In genomic region chr17:44105941-44106340, GRCh38 we compare ENCODE assay signal across 17 cellular contexts. TPM values are rescaled to one million over a fixed set of nuclear protein-coding genes. Genes with fewer than 3 reads are reported as not detected.
DNase-seq lines count a peak whose midpoint lies in the region; ATAC-seq, FAIRE-seq and TF ChIP-seq lines count a peak whose summit lies in the region.
"Had no signal": no experiment of that assay in that cellular context is flagged by ENCODE, and none has a peak within 500 bp of the region (broad histone marks: within the 10 kb centered on the region; RNA-seq: fewer than 3 reads in every experiment).

No MANE protein-coding gene starts in this region.

- peaks cover 25% of the 10 kb centered on the region for H3K4me1 Mint-ChIP-seq in GM23338
- peaks cover 50% of the 10 kb centered on the region for H3K4me1 Mint-ChIP-seq in neural crest cell
- H3K4me1 Mint-ChIP-seq in chondrocyte (ENCODE audit: low read depth), result peaks cover 46% of the 10 kb centered on the region

- H3K4me2 ChIP-seq in GM23338, result no peak overlapping the region

- WGBS in pancreas, 2 donors, result 43 to 44% methylated on average over 3 of the region's 3 CpGs

- H3K4me3 ChIP-seq in GM23338 (no peak overlapping the region), pancreas (no peak overlapping the region)
- H3K4me3 ChIP-seq: esophagus squamous epithelium, Peyer's patch, sigmoid colon, stomach, uterus had no signal

- H3K36me3 ChIP-seq in GM23338 (ENCODE audit: insufficient read depth) (no peaks in the 10 kb centered on the region), pancreas (no peaks in the 10 kb centered on the region)
- H3K36me3 ChIP-seq: uterus had no signal

- peaks cover 23% of the 10 kb centered on the region for H3K4me1 ChIP-seq in GM23338 (ENCODE audit: insufficient read depth)
- H3K4me1 ChIP-seq in pancreas, result peaks cover 11 to 24% (median 17%) of the 10 kb centered on the region in 3 donors

- no peak for TF ChIP-seq CTCF in GM23338 (conservative IDR thresholded peaks at IDR 0.05; ENCODE audit: low read depth in 2 of 2)
- no peak for TF ChIP-seq CTCF in neural crest cell (conservative IDR thresholded peaks at IDR 0.05)
- TF ChIP-seq CTCF in pancreas (IDR thresholded peaks at IDR 0.05), result no peak
- no peak for TF ChIP-seq CTCF in chondrocyte (IDR thresholded peaks at IDR 0.05)

- DNase-seq in GM23338 (ENCODE audit: low spot score) (no peak), neural crest cell (ENCODE audit: low read depth, low spot score) (no peak), pancreas (no peak), hippocampal formation (lab: John Stamatoyannopoulos, UW) (no peak), chondrocyte (ENCODE audit: low spot score) (no peak)
- DNase-seq: activated CD4-positive, alpha-beta T cell treated with anti-CD3 and anti-CD28 coated beads for 48 hours; activated naive CD8-positive, alpha-beta T cell treated with anti-CD3 and anti-CD28 coated beads, Interleukin-2, amount 50 U/mL, for 24 hours; effector CD4-positive, alpha-beta T cell; esophagus squamous epithelium; Peyer's patch; sigmoid colon; stimulated activated CD4-positive, alpha-beta T cell treated with anti-CD3 and anti-CD28 coated beads, Interleukin-2, amount 100 ng/mL, for 24 hours; stomach; uterus had no signal

- H3K27ac ChIP-seq in GM23338 (ENCODE audit: low read depth) (peak overlapping the region; percentile 19; the same call in 1 of the 2 replicates), pancreas (no peak overlapping the region)
- H3K27ac ChIP-seq: Peyer's patch had no signal

- no peaks in the 10 kb centered on the region for H3K9me2 ChIP-seq in GM23338 (ENCODE audit: insufficient read depth)

- H3K27me3 Mint-ChIP-seq in GM23338 (ENCODE audit: insufficient read depth, low read depth, poor library complexity) (peaks cover 4% of the 10 kb centered on the region), neural crest cell (ENCODE audit: low read depth) (no peaks in the 10 kb centered on the region), chondrocyte (ENCODE audit: low read depth) (no peaks in the 10 kb centered on the region)
- H3K27me3 Mint-ChIP-seq: activated naive CD8-positive, alpha-beta T cell treated with anti-CD3 and anti-CD28 coated beads, Interleukin-2, amount 50 U/mL, for 24 hours had no signal

- no peaks in the 10 kb centered on the region; the same call in 1 of the 3 replicates for H3K9me3 Mint-ChIP-seq in GM23338
- H3K9me3 Mint-ChIP-seq in neural crest cell, result no peaks in the 10 kb centered on the region
- no peaks in the 10 kb centered on the region for H3K9me3 Mint-ChIP-seq in chondrocyte (ENCODE audit: low read depth)
- H3K9me3 Mint-ChIP-seq: activated naive CD8-positive, alpha-beta T cell treated with anti-CD3 and anti-CD28 coated beads, Interleukin-2, amount 50 U/mL, for 24 hours had no signal

- ATAC-seq in GM23338 (no peak), pancreas (no peak)
- ATAC-seq: activated naive CD8-positive, alpha-beta T cell treated with anti-CD3 and anti-CD28 coated beads, Interleukin-2, amount 50 U/mL, for 24 hours had no signal

- H3K27me3 ChIP-seq in GM23338 (ENCODE audit: insufficient read depth), result no peaks in the 10 kb centered on the region
- no peaks in the 10 kb centered on the region for H3K27me3 ChIP-seq in pancreas
- H3K27me3 ChIP-seq: esophagus squamous epithelium, Peyer's patch, sigmoid colon, stomach, uterus had no signal

- intact Hi-C loops in pancreas (cut with DNase I), result no loop called here

- H3K9me3 ChIP-seq in pancreas, result no peaks in the 10 kb centered on the region
- H3K9me3 ChIP-seq: esophagus squamous epithelium, Peyer's patch, sigmoid colon, stomach, uterus had no signal

- no peak for FAIRE-seq in pancreas (lab: Jason Lieb, UNC)
- FAIRE-seq: GM18507, TTC549 had no signal

- H2AFZ ChIP-seq in GM23338, result no peak overlapping the region

- H3K27ac Mint-ChIP-seq in GM23338 (no peak overlapping the region), neural crest cell (ENCODE audit: unreplicated experiment) (peak overlapping the region; percentile 81), chondrocyte (ENCODE audit: unreplicated experiment) (no peak overlapping the region)
- H3K27ac Mint-ChIP-seq: activated naive CD8-positive, alpha-beta T cell treated with anti-CD3 and anti-CD28 coated beads, Interleukin-2, amount 50 U/mL, for 24 hours had no signal

- H3K4me3 Mint-ChIP-seq in GM23338 (no peak overlapping the region), neural crest cell (peak overlapping the region; percentile 65), chondrocyte (ENCODE audit: unreplicated experiment) (no peak overlapping the region)
- H3K4me3 Mint-ChIP-seq: activated naive CD8-positive, alpha-beta T cell treated with anti-CD3 and anti-CD28 coated beads, Interleukin-2, amount 50 U/mL, for 24 hours had no signal

- H4K20me1 ChIP-seq in GM23338 (replicated peaks; ENCODE audit: insufficient read depth), result no peaks in the 10 kb centered on the region; the same call in none of the 2 replicates

- H3K36me3 Mint-ChIP-seq in GM23338 (ENCODE audit: low read depth) (0 out of 3 replicates have a peak, but pooled peaks cover 4% of the 10 kb centered on the region), neural crest cell (ENCODE audit: low read depth) (no peaks in the 10 kb centered on the region), chondrocyte (ENCODE audit: low read depth) (peaks cover 3% of the 10 kb centered on the region)

- H3F3A ChIP-seq in GM23338 (replicated peaks; ENCODE audit: low read depth), result 0 out of 2 replicates have a peak, but pooled peaks cover 5% of the 10 kb centered on the region

- H3K79me2 ChIP-seq in GM23338 (replicated peaks; ENCODE audit: insufficient read depth), result peaks cover 10% of the 10 kb centered on the region

TF ChIP-seq in GM23338, 12 proteins besides CTCF, POLR2A, EP300 and RAD21 (continues in another document):
- TF ChIP-seq EZH2phosphoT487 (IDR thresholded peaks at IDR 0.05; ENCODE audit: unreplicated experiment) (no peak), STAT1 (IDR thresholded peaks at IDR 0.05; ENCODE audit: unreplicated experiment) (no peak)

TF ChIP-seq in PFSK-1, 5 proteins besides CTCF, POLR2A, EP300 and RAD21:
- TF ChIP-seq FOXP2 (optimal IDR thresholded peaks at IDR 0.05; ENCODE audit: borderline replicate concordance, extremely low read depth, extremely low read length, insufficient read depth) (no peak), SIN3A (IDR thresholded peaks at IDR 0.05; ENCODE audit: borderline replicate concordance, insufficient read depth, low read length) (0 out of 2 replicates have a peak, but pooled peaks have one; percentile 32)

RNA-seq across cellular contexts. Expression of gene HDAC5, which starts 17.5 kb away (rescaled TPM):
- 71.1 and 86.9 TPM in 2 replicates for total RNA-seq in GM23338 (2014; rRNA removed; shearing (Covaris generic))
- polyA plus RNA-seq in GM23338 (2016; fragmentation: Nextera tagmentation; extraction: Ambion mirVana) (16.9 TPM in 2 replicates), pancreas (10 to 100 TPM; 25.8 to 38.1 TPM)
- 289 TPM for polyA plus RNA-seq in PFSK-1 (2012; ENCODE audit: insufficient read length, low read depth)
- total RNA-seq in neural crest cell (27.1 and 27.2 TPM in 2 replicates), pancreas (10 to 100 TPM; 10.9 to 32.1 (median 16.1) TPM), chondrocyte (46.3 to 51.2 TPM (median 47.0 TPM) in 3 replicates)

RNA-seq across cellular contexts. Expression of gene G6PC3, which starts 35.4 kb away (rescaled TPM):
- 110 and 112 TPM in 2 replicates for total RNA-seq in GM23338 (2014; rRNA removed; shearing (Covaris generic))
- 143 and 154 TPM in 2 replicates for polyA plus RNA-seq in GM23338 (2016; fragmentation: Nextera tagmentation; extraction: Ambion mirVana)
- 151 TPM for polyA plus RNA-seq in PFSK-1 (2012; ENCODE audit: insufficient read length, low read depth)
- 81.1 and 88.6 TPM in 2 replicates for total RNA-seq in neural crest cell
- total RNA-seq in pancreas, result 10 to 100 TPM in 5 of 6 donors, 1 to 10 TPM in 1; 9.1 to 28.0 (median 24.0) TPM
- 10 to 100 TPM; 48.3 to 54.2 TPM for polyA plus RNA-seq in pancreas
- 52.3 to 70.5 TPM (median 59.2 TPM) in 3 replicates for total RNA-seq in chondrocyte

RNA-seq across cellular contexts. Expression of gene HROB, which starts 35.8 kb away (rescaled TPM):
- total RNA-seq in GM23338 (2014; rRNA removed; shearing (Covaris generic)), result 17.0 and 19.0 TPM in 2 replicates
- polyA plus RNA-seq in GM23338 (2016; fragmentation: Nextera tagmentation; extraction: Ambion mirVana), result 9.3 TPM in 2 replicates
- 16.9 TPM for polyA plus RNA-seq in PFSK-1 (2012; ENCODE audit: insufficient read length, low read depth)
- total RNA-seq in neural crest cell, result 22.1 and 23.3 TPM in 2 replicates
- total RNA-seq in pancreas, result under 1 TPM; 0.09 to 0.97 (median 0.45) TPM
- polyA plus RNA-seq in pancreas, result under 1 TPM; 0.27 to 0.40 TPM
- total RNA-seq in chondrocyte, result 1.3 to 2.8 TPM (median 2.0 TPM) in 3 replicates

RNA-seq across cellular contexts. Expression of gene LSM12, which starts 39.5 kb away (rescaled TPM):
- total RNA-seq in GM23338 (2014; rRNA removed; shearing (Covaris generic)), result 64.4 and 72.7 TPM in 2 replicates
- 226 and 241 TPM in 2 replicates for polyA plus RNA-seq in GM23338 (2016; fragmentation: Nextera tagmentation; extraction: Ambion mirVana)
- polyA plus RNA-seq in PFSK-1 (2012; ENCODE audit: insufficient read length, low read depth), result 78.7 TPM
- 59.7 and 60.9 TPM in 2 replicates for total RNA-seq in neural crest cell
- total RNA-seq in pancreas, result 10 to 100 TPM; 19.0 to 29.6 (median 25.7) TPM
- polyA plus RNA-seq in pancreas, result 10 to 100 TPM; 14.5 to 21.3 TPM
- total RNA-seq in chondrocyte, result 48.3 to 51.0 TPM (median 49.7 TPM) in 3 replicates
